In the genomic region with DNA sequence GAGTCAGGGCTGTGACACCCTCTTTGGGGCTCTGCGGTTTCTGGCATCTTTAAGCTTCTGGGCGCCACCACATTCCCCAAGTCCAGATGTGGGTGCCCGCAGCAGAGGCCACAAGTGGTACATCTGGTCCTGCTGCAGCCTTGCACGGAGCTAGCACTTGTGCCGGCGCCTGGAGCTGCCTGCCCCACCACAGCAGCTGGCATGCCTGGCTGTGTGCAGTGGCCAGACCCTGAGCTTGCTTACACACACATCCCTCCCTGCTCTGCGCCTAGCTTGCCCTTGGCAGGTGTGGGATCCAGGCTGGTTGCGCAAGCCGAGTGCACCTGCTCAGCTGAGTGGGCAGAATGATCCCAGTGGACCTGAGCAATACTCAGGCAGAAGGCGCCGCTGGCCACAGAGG, we compare ENCODE assay signal across 17 cellular contexts. TPM values are rescaled to one million over a fixed set of nuclear protein-coding genes. Genes with fewer than 3 reads are reported as not detected.
"Had no signal": no experiment of that assay in that cellular context is flagged by ENCODE, and none has a peak within 500 bp of the region (broad histone marks: within the 10 kb centered on the region; RNA-seq: fewer than 3 reads in every experiment).

No MANE protein-coding gene starts in this region.

- H3K4me3 Mint-ChIP-seq: activated naive CD4-positive, alpha-beta T cell treated with anti-CD3 and anti-CD28 coated beads for 36 hours; activated T-helper 17 cell treated with anti-CD3 and anti-CD28 coated beads, Interleukin-2, amount 50 U/mL, for 72 hours; T-helper 1 cell treated with Interleukin-12 subunit alpha and Interleukin-12 subunit beta and Interleukin-4 antibody, amounts not matched to agents 30 μg/mL and 1 μg/mL, for 36 hours; WTC11 had no signal

- H3K4me1 Mint-ChIP-seq: activated T-helper 17 cell treated with anti-CD3 and anti-CD28 coated beads, Interleukin-2, amount 50 U/mL, for 72 hours; WTC11 had no signal

- H3K27me3 ChIP-seq: cardiac muscle cell, esophagus squamous epithelium, pancreas, tibial nerve had no signal

- ATAC-seq: activated T-helper 17 cell treated with anti-CD3 and anti-CD28 coated beads, Interleukin-2, amount 50 U/mL, for 72 hours; left colon; pancreas had no signal

- H3K27ac Mint-ChIP-seq: activated naive CD4-positive, alpha-beta T cell treated with anti-CD3 and anti-CD28 coated beads for 36 hours; activated T-helper 17 cell treated with anti-CD3 and anti-CD28 coated beads, Interleukin-2, amount 50 U/mL, for 72 hours; T-helper 1 cell treated with Interleukin-12 subunit alpha and Interleukin-12 subunit beta and Interleukin-4 antibody, amounts not matched to agents 30 μg/mL and 1 μg/mL, for 36 hours; WTC11 had no signal

- H3K9me3 Mint-ChIP-seq: activated naive CD4-positive, alpha-beta T cell treated with anti-CD3 and anti-CD28 coated beads for 36 hours; activated T-helper 17 cell treated with anti-CD3 and anti-CD28 coated beads, Interleukin-2, amount 50 U/mL, for 72 hours; T-helper 1 cell treated with Interleukin-12 subunit alpha and Interleukin-12 subunit beta and Interleukin-4 antibody, amounts not matched to agents 30 μg/mL and 1 μg/mL, for 36 hours had no signal

- H3K4me1 ChIP-seq: esophagus squamous epithelium, pancreas, tibial nerve had no signal

- H3K27me3 Mint-ChIP-seq: activated T-helper 17 cell treated with anti-CD3 and anti-CD28 coated beads, Interleukin-2, amount 50 U/mL, for 72 hours had no signal

- FAIRE-seq: colon, pancreas had no signal

- H3K4me3 ChIP-seq: cardiac muscle cell, esophagus squamous epithelium, pancreas, tibial nerve had no signal

- DNase-seq: activated CD4-positive, alpha-beta T cell treated with anti-CD3 and anti-CD28 coated beads for 48 hours; activated naive CD4-positive, alpha-beta T cell treated with anti-CD3 and anti-CD28 coated beads for 36 hours; activated T-cell treated with anti-CD3 and anti-CD28 coated beads for 4 hours; esophagus squamous epithelium; foreskin fibroblast; glutamatergic neuron; left colon; mammary epithelial cell had no signal

- H3K9me3 ChIP-seq: esophagus squamous epithelium, pancreas had no signal

- H3K27ac ChIP-seq: cardiac muscle cell, esophagus squamous epithelium, pancreas, tibial nerve had no signal

- H3K36me3 ChIP-seq: cardiac muscle cell, esophagus squamous epithelium, pancreas, tibial nerve had no signal

RNA-seq across cellular contexts. Expression of gene SLC4A10, which starts 27.3 kb away (rescaled TPM):
- total RNA-seq: cardiac muscle cell, renal cortical epithelial cell, skeletal muscle tissue had no signal
- polyA plus RNA-seq: cardiac muscle cell, mammary epithelial cell had no signal
